In the genomic region with DNA sequence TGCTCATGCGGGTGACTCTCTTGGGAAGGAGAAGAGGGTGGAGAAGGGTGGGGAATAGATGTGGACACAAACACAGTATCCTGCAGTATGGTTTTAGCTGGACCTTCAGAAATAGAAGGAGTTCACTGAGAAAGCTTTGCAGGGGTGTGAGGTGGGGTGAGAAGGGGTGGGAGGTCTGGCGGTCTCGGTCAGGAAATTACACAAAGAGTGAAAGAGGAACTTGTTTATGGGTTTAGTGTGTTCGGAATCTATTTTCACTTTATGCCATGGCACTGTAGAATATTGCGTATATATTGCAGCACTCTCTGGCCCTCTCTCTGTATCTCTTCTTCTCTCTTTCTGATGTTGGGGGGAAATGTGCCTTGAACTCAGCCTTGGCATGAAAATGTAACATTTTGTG, we compare ENCODE assay signal across 11 cellular contexts.
DNase-seq lines count a peak whose midpoint lies in the region; ATAC-seq and TF ChIP-seq lines count a peak whose summit lies in the region.
"Had no signal": no experiment of that assay in that cellular context is flagged by ENCODE, and none has a peak within 500 bp of the region (broad histone marks: within the 10 kb centered on the region; RNA-seq: fewer than 3 reads in every experiment).

No MANE protein-coding gene starts in this region.

- no peaks in the 10 kb centered on the region for H3K9me3 ChIP-seq in Karpas-422 (ENCODE audit: low read length)
- H3K9me3 ChIP-seq in uterus, result no peaks in the 10 kb centered on the region

- intact Hi-C loops in sciatic nerve (cut with DNase I), result no loop called here
- intact Hi-C loops in uterus (cut with DNase I; ENCODE audit: low total_unique reads), result no loop called here

- H4K20me1 ChIP-seq in Karpas-422 (ENCODE audit: insufficient read depth, low read depth, low read length), result no peaks in the 10 kb centered on the region

- H3K9ac ChIP-seq in Karpas-422 (ENCODE audit: low read length), result no peak overlapping the region

- no peak overlapping the region for H3K4me2 ChIP-seq in Karpas-422 (ENCODE audit: low read depth, low read length, poor library complexity, severe bottlenecking)

- H3K36me3 ChIP-seq in Karpas-422 (ENCODE audit: insufficient read depth, low read length), result no peaks in the 10 kb centered on the region
- no peaks in the 10 kb centered on the region for H3K36me3 ChIP-seq in uterus

- no peaks in the 10 kb centered on the region for H3K36me3 Mint-ChIP-seq in activated CD8-positive, alpha-beta T cell treated with anti-CD3 and anti-CD28 coated beads, Interleukin-2, amount 10 ng/mL, durations not matched to agents 7 days and 5 days (ENCODE audit: low read depth)

- no peaks in the 10 kb centered on the region for H3K27me3 ChIP-seq in Karpas-422 (ENCODE audit: low read length)
- H3K27me3 ChIP-seq in uterus, result no peaks in the 10 kb centered on the region

- DNase-seq in NCI-H1694 treated with DMSO at 0.1 percent for 48 hours (lab: John Stamatoyannopoulos, UW) (peak; percentile 1), NCI-H1694 (lab: John Stamatoyannopoulos, UW) (no peak), Karpas-422 (peak; percentile 33), sciatic nerve (ENCODE audit: low spot score) (no peak), uterus (no peak)
- DNase-seq in activated CD8-positive, alpha-beta T cell treated with anti-CD3 and anti-CD28 coated beads, Interleukin-2, amount 10 ng/mL, durations not matched to agents 7 days and 5 days, result no peak
- no peak for DNase-seq in stimulated activated CD4-positive, alpha-beta T cell treated with anti-CD3 and anti-CD28 coated beads, Interleukin-12 subunit alpha, Interleukin-12 subunit beta, amount 100 ng/mL, for 4 hours
- DNase-seq: NCI-H2081 treated with DMSO at 0.1 percent for 48 hours had no signal

- H3K27me3 Mint-ChIP-seq in activated CD8-positive, alpha-beta T cell treated with anti-CD3 and anti-CD28 coated beads, Interleukin-2, amount 10 ng/mL, durations not matched to agents 7 days and 5 days (ENCODE audit: low read depth), result no peaks in the 10 kb centered on the region

- TF ChIP-seq POLR2A in uterus (IDR thresholded peaks at IDR 0.05), result no peak

- H3K27ac Mint-ChIP-seq in activated CD8-positive, alpha-beta T cell treated with anti-CD3 and anti-CD28 coated beads, Interleukin-2, amount 10 ng/mL, durations not matched to agents 7 days and 5 days, result no peak overlapping the region
- H3K27ac Mint-ChIP-seq: nephron had no signal

- H3K9me2 ChIP-seq in Karpas-422 (replicated peaks; ENCODE audit: insufficient read depth, low read length), result no peaks in the 10 kb centered on the region

- H3K4me1 Mint-ChIP-seq in activated CD8-positive, alpha-beta T cell treated with anti-CD3 and anti-CD28 coated beads, Interleukin-2, amount 10 ng/mL, durations not matched to agents 7 days and 5 days (ENCODE audit: low read depth), result no peaks in the 10 kb centered on the region
- H3K4me1 Mint-ChIP-seq: nephron had no signal

- no peaks in the 10 kb centered on the region for H3K79me2 ChIP-seq in Karpas-422 (ENCODE audit: low read length)

- H3K27ac ChIP-seq in Karpas-422 (ENCODE audit: low read length), result no peak overlapping the region
- no peak overlapping the region for H3K27ac ChIP-seq in uterus
- H3K27ac ChIP-seq: 22Rv1 had no signal

- H3K4me3 Mint-ChIP-seq in activated CD8-positive, alpha-beta T cell treated with anti-CD3 and anti-CD28 coated beads, Interleukin-2, amount 10 ng/mL, durations not matched to agents 7 days and 5 days, result no peak overlapping the region
- H3K4me3 Mint-ChIP-seq: nephron had no signal

- no peak overlapping the region for H2AFZ ChIP-seq in Karpas-422 (ENCODE audit: low read length)

- POLR2A ChIA-PET in activated CD8-positive, alpha-beta T cell treated with anti-CD3 and anti-CD28 coated beads, Interleukin-2, amount 10 ng/mL, durations not matched to agents 7 days and 5 days (lab: Charles Lee), result no interaction called here

- H3K9me3 Mint-ChIP-seq in activated CD8-positive, alpha-beta T cell treated with anti-CD3 and anti-CD28 coated beads, Interleukin-2, amount 10 ng/mL, durations not matched to agents 7 days and 5 days (ENCODE audit: insufficient read depth), result no peaks in the 10 kb centered on the region

- H3K4me3 ChIP-seq in Karpas-422 (ENCODE audit: low read length), result no peak overlapping the region
- no peak overlapping the region for H3K4me3 ChIP-seq in uterus

- no peak for TF ChIP-seq CTCF in uterus (IDR thresholded peaks at IDR 0.05)

- CTCF ChIA-PET in activated CD8-positive, alpha-beta T cell treated with anti-CD3 and anti-CD28 coated beads, Interleukin-2, amount 10 ng/mL, durations not matched to agents 7 days and 5 days (lab: Charles Lee), result no interaction called here

- ATAC-seq in HG02840 (IDR thresholded peaks at IDR 0.05; ENCODE audit: low FRiP score, unreplicated experiment) (peak; percentile 87), sciatic nerve (peak; percentile 63)
- no peak for ATAC-seq in activated CD8-positive, alpha-beta T cell treated with anti-CD3 and anti-CD28 coated beads, Interleukin-2, amount 10 ng/mL, durations not matched to agents 7 days and 5 days

- H3K4me1 ChIP-seq in Karpas-422 (ENCODE audit: low read length), result no peaks in the 10 kb centered on the region; the same call in 1 of the 2 replicates
- H3K4me1 ChIP-seq in uterus, result no peaks in the 10 kb centered on the region

Comparison
In these comparisons a context has a peak if more than half of its experiments do, and no peak if none do; other contexts are left out.
1. DNase-seq: peak in NCI-H1694 treated with DMSO at 0.1 percent for 48 hours (single experiment) and Karpas-422 (single experiment); none in NCI-H1694 (single experiment), sciatic nerve (single experiment), activated CD8-positive, alpha-beta T cell treated with anti-CD3 and anti-CD28 coated beads, Interleukin-2, amount 10 ng/mL, durations not matched to agents 7 days and 5 days (single experiment), uterus (0 of 2) and stimulated activated CD4-positive, alpha-beta T cell treated with anti-CD3 and anti-CD28 coated beads, Interleukin-12 subunit alpha, Interleukin-12 subunit beta, amount 100 ng/mL, for 4 hours (single experiment).